In genomic region chr12:120861074-120861795, GRCh38 we compare ENCODE assay signal across 20 cellular contexts.
"Had no signal": no experiment of that assay in that cellular context is flagged by ENCODE, and none has a peak within 500 bp of the region (broad histone marks: within the 10 kb centered on the region; RNA-seq: fewer than 3 reads in every experiment).

No MANE protein-coding gene starts in this region.

- H3K27ac ChIP-seq: ovary, sigmoid colon, thyroid gland had no signal

- FAIRE-seq: endothelial cell of umbilical vein, urothelium cell line had no signal

- H3K4me3 ChIP-seq: ovary, sigmoid colon, spleen, thyroid gland had no signal

- H3K27ac Mint-ChIP-seq: activated CD4-positive, alpha-beta memory T cell treated with anti-CD3 and anti-CD28 coated beads, Interleukin-2, amount 10 ng/mL, durations not matched to agents 7 days and 5 days; activated T-cell treated with anti-CD3 and anti-CD28 coated beads, Interleukin-2, amount 50 U/mL, for 24 hours; brain had no signal

- H3K9me3 ChIP-seq: ovary, sigmoid colon, thyroid gland had no signal

- H3K4me3 Mint-ChIP-seq: activated CD4-positive, alpha-beta memory T cell treated with anti-CD3 and anti-CD28 coated beads, Interleukin-2, amount 10 ng/mL, durations not matched to agents 7 days and 5 days; activated T-cell treated with anti-CD3 and anti-CD28 coated beads, Interleukin-2, amount 50 U/mL, for 24 hours; brain; central memory CD8-positive, alpha-beta T cell had no signal

- ATAC-seq: activated naive CD4-positive, alpha-beta T cell treated with anti-CD3 and anti-CD28 coated beads, Interleukin-2, amount 50 U/mL, for 72 hours; left ventricle myocardium superior had no signal

- H3K27me3 Mint-ChIP-seq: activated CD4-positive, alpha-beta memory T cell treated with anti-CD3 and anti-CD28 coated beads, Interleukin-2, amount 10 ng/mL, durations not matched to agents 7 days and 5 days; activated T-cell treated with anti-CD3 and anti-CD28 coated beads, Interleukin-2, amount 50 U/mL, for 24 hours; brain; central memory CD8-positive, alpha-beta T cell had no signal

- H3K27me3 ChIP-seq: ovary, sigmoid colon, spleen, thyroid gland had no signal

- DNase-seq: activated CD4-positive, alpha-beta memory T cell treated with anti-CD3 and anti-CD28 coated beads, Interleukin-2, amount 10 ng/mL, durations not matched to agents 7 days and 5 days; activated T-cell treated with anti-CD3 and anti-CD28 coated beads, Interleukin-2, amount 50 U/mL, for 24 hours; cortex of kidney; effector CD8-positive, alpha-beta T cell; foreskin fibroblast; glutamatergic neuron; kidney glomerular epithelial cell; left ventricle myocardium superior; mesendoderm; ovary; sigmoid colon; spleen; stimulated activated CD4-positive, alpha-beta T cell treated with anti-CD3 and anti-CD28 coated beads, Interleukin-2, amount 100 ng/mL, for 24 hours; T-helper 1 cell; thyroid gland had no signal

- H3K36me3 ChIP-seq: ovary, sigmoid colon, spleen, thyroid gland had no signal
